8 cellular contexts compared by ENCODE assay signal in genomic region chr6:118934461-118935330, GRCh38.
A peak's percentile ranks its signal among the peaks of the same experiment; 100 is the strongest.
DNase-seq lines count a peak whose midpoint lies in the region; ATAC-seq and TF ChIP-seq lines count a peak whose summit lies in the region.

Gene MCM9, minus strand, starts transcription at chr6:118935159. Its CDS starts 3,436 bp downstream, at chr6:118931723.

- H3K4me1 ChIP-seq in effector memory CD4-positive, alpha-beta T cell (ENCODE audit: control insufficient read depth, insufficient read depth, low read length, poor library complexity, severe bottlenecking), result peaks cover 7% of the 10 kb centered on the region

- H3K27ac ChIP-seq in HL-60 (replicated peaks), result peak within 1 kb of the TSS; percentile 97
- H3K27ac ChIP-seq in effector memory CD4-positive, alpha-beta T cell (ENCODE audit: insufficient read depth, low read length, poor library complexity, severe bottlenecking), result peak within 1 kb of the TSS; percentile 93

- H3K4me3 ChIP-seq in HL-60 (replicated peaks; ENCODE audit: insufficient read depth, low read length), result peak within 1 kb of the TSS; percentile 59
- H3K4me3 ChIP-seq in effector memory CD4-positive, alpha-beta T cell (ENCODE audit: insufficient read depth, low read depth, low read length, poor library complexity, severe bottlenecking), result peak within 1 kb of the TSS; percentile 100

- H3K27me3 ChIP-seq in HL-60 (ENCODE audit: insufficient read depth, poor library complexity, severe bottlenecking), result no peaks in the 10 kb centered on the region
- no peaks in the 10 kb centered on the region for H3K27me3 ChIP-seq in effector memory CD4-positive, alpha-beta T cell (replicated peaks; ENCODE audit: control insufficient read depth, insufficient read depth, low read length, poor library complexity, severe bottlenecking)

- peak; percentile 92 for ATAC-seq in GM19463 (IDR thresholded peaks at IDR 0.05; ENCODE audit: unreplicated experiment)

- DNase-seq in CMK (ENCODE audit: low read depth), result peak; percentile 68
- peak; percentile 62 to 88 for DNase-seq in HL-60 (ENCODE audit: low read depth in 1 of 2, low spot score in 1 of 2)
- DNase-seq in NK-92 treated with Interleukin-12 subunit alpha and Interleukin-12 subunit beta, amount 100 ng/mL, for 24 hours (lab: John Stamatoyannopoulos, UW), result peak; percentile 82
- peak; percentile 94 for DNase-seq in activated CD8-positive, alpha-beta memory T cell treated with anti-CD3 and anti-CD28 coated beads for 24 hours
- peak; percentile 79 to 80 (median 79) for DNase-seq in effector memory CD4-positive, alpha-beta T cell
- peak; percentile 91 for DNase-seq in medulla oblongata (ENCODE audit: extremely low spot score)
- peak; percentile 73 for DNase-seq in stimulated activated CD8-positive, alpha-beta memory T cell treated with anti-CD3 and anti-CD28 coated beads, Interleukin-12 subunit alpha, Interleukin-12 subunit beta, amount 100 ng/mL, for 1 hour (ENCODE audit: low read depth)

- H3K36me3 ChIP-seq in effector memory CD4-positive, alpha-beta T cell (ENCODE audit: control insufficient read depth, insufficient read depth, low read length), result peaks cover 7% of the 10 kb centered on the region

- H3K9me3 ChIP-seq in effector memory CD4-positive, alpha-beta T cell (ENCODE audit: control insufficient read depth, low read length), result no peaks in the 10 kb centered on the region

- no peak for TF ChIP-seq CTCF in HL-60 (IDR thresholded peaks at IDR 0.05; ENCODE audit: insufficient read depth, low read length)

Comparison
In these comparisons a context has a peak if more than half of its experiments do, and no peak if none do; other contexts are left out.
1. Peak in every context shown above with its lines: DNase-seq, ATAC-seq, H3K4me3 ChIP-seq and H3K27ac ChIP-seq.